In the genomic region with DNA sequence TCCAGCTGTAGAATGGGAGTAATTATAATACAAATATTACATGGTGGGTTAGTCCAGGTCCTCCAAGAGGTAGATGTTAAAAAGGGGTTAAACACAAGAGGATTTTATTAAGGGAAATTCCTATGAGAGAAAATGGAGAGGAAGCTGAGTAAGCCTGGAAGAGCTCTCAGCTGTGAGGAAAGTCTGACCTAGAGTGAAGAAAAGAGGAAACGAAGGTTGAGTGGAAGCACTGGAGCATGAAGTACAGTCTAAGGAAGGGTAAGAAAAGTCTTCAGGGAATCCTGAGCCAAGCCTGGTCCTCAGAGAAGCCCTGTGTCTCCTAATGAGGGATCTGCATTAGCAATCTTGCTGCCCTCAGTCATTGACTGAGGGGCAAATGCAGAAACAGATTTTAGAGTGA, we compare ENCODE assay signal across 1 cellular context.
TF ChIP-seq lines count a peak whose summit lies in the region.

No MANE protein-coding gene starts in this region.

TF ChIP-seq in GM12878, 131 proteins besides CTCF, POLR2A, EP300 and RAD21 (continued from another document):
- TF ChIP-seq CEBPB (IDR thresholded peaks at IDR 0.05; ENCODE audit: borderline replicate concordance in 1 of 2, low read depth in 2 of 2, low read length in 2 of 2) (no peak), EGR1 (IDR thresholded peaks at IDR 0.05; ENCODE audit: borderline replicate concordance in 1 of 2, low read depth in 2 of 2, low read length in 2 of 2) (no peak), MEF2A (IDR thresholded peaks at IDR 0.05; ENCODE audit: insufficient read depth, low read depth, low read length) (no peak), POU2F2 (IDR thresholded peaks at IDR 0.05; ENCODE audit: borderline replicate concordance, low read depth, low read length) (no peak), MTA3 (IDR thresholded peaks at IDR 0.05; ENCODE audit: borderline replicate concordance, low read length) (no peak), MYC (IDR thresholded peaks at IDR 0.05; ENCODE audit: insufficient read depth, insufficient read length, insufficient replicate concordance, low read length, severe bottlenecking) (no peak), NR2C2 (IDR thresholded peaks at IDR 0.05; ENCODE audit: borderline replicate concordance, control insufficient read depth, insufficient read length, low read depth) (no peak), CBFB (IDR thresholded peaks at IDR 0.05; ENCODE audit: low read depth) (no peak), IRF4 (IDR thresholded peaks at IDR 0.05; ENCODE audit: low read depth, low read length) (no peak), WRNIP1 (IDR thresholded peaks at IDR 0.05; ENCODE audit: borderline replicate concordance, low read depth, low read length) (no peak), RELA (IDR thresholded peaks at IDR 0.05; ENCODE audit: borderline replicate concordance, partially characterized antibody) (no peak), CBX5 (IDR thresholded peaks at IDR 0.05; ENCODE audit: low read depth) (no peak), ATF7 (IDR thresholded peaks at IDR 0.05; ENCODE audit: low read depth) (no peak), KAT2A (conservative IDR thresholded peaks at IDR 0.05; ENCODE audit: control insufficient read depth, low read depth, low read length) (no peak), FOS (IDR thresholded peaks at IDR 0.05; ENCODE audit: borderline replicate concordance, extremely low read depth, insufficient read length) (no peak), ZNF24 (IDR thresholded peaks at IDR 0.05) (no peak), PAX5 (IDR thresholded peaks at IDR 0.05; ENCODE audit: borderline replicate concordance, low read depth, low read length) (peak; percentile 80), MXI1 (IDR thresholded peaks at IDR 0.05; ENCODE audit: low read depth, low read length) (no peak), IKZF1 (conservative IDR thresholded peaks at IDR 0.05) (peak; percentile 46; the same call in 1 of the 2 replicates), ZNF207 (IDR thresholded peaks at IDR 0.05; ENCODE audit: borderline replicate concordance) (no peak), IKZF2 (IDR thresholded peaks at IDR 0.05) (peak; percentile 46 to 58; a peak in 3 of 4 replicates), ETV6 (conservative IDR thresholded peaks at IDR 0.05 in 1 of 2, IDR thresholded peaks at IDR 0.05 in 1 of 2; ENCODE audit: borderline replicate concordance in 1 of 2, low read depth in 1 of 2) (no peak), SIN3A (IDR thresholded peaks at IDR 0.05; ENCODE audit: low read depth, low read length) (no peak), ASH2L (IDR thresholded peaks at IDR 0.05; ENCODE audit: borderline replicate concordance, low read depth) (no peak)
- TF ChIP-seq, protein P1, sequence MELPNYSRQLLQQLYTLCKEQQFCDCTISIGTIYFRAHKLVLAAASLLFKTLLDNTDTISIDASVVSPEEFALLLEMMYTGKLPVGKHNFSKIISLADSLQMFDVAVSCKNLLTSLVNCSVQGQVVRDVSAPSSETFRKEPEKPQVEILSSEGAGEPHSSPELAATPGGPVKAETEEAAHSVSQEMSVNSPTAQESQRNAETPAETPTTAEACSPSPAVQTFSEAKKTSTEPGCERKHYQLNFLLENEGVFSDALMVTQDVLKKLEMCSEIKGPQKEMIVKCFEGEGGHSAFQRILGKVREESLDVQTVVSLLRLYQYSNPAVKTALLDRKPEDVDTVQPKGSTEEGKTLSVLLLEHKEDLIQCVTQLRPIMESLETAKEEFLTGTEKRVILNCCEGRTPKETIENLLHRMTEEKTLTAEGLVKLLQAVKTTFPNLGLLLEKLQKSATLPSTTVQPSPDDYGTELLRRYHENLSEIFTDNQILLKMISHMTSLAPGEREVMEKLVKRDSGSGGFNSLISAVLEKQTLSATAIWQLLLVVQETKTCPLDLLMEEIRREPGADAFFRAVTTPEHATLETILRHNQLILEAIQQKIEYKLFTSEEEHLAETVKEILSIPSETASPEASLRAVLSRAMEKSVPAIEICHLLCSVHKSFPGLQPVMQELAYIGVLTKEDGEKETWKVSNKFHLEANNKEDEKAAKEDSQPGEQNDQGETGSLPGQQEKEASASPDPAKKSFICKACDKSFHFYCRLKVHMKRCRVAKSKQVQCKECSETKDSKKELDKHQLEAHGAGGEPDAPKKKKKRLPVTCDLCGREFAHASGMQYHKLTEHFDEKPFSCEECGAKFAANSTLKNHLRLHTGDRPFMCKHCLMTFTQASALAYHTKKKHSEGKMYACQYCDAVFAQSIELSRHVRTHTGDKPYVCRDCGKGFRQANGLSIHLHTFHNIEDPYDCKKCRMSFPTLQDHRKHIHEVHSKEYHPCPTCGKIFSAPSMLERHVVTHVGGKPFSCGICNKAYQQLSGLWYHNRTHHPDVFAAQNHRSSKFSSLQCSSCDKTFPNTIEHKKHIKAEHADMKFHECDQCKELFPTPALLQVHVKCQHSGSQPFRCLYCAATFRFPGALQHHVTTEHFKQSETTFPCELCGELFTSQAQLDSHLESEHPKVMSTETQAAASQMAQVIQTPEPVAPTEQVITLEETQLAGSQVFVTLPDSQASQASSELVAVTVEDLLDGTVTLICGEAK (IDR thresholded peaks at IDR 0.05; ENCODE audit: borderline replicate concordance): no peak
- TF ChIP-seq, protein P2, sequence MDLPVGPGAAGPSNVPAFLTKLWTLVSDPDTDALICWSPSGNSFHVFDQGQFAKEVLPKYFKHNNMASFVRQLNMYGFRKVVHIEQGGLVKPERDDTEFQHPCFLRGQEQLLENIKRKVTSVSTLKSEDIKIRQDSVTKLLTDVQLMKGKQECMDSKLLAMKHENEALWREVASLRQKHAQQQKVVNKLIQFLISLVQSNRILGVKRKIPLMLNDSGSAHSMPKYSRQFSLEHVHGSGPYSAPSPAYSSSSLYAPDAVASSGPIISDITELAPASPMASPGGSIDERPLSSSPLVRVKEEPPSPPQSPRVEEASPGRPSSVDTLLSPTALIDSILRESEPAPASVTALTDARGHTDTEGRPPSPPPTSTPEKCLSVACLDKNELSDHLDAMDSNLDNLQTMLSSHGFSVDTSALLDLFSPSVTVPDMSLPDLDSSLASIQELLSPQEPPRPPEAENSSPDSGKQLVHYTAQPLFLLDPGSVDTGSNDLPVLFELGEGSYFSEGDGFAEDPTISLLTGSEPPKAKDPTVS (IDR thresholded peaks at IDR 0.05; ENCODE audit: low read depth, low read length): no peak
- TF ChIP-seq, protein P3, sequence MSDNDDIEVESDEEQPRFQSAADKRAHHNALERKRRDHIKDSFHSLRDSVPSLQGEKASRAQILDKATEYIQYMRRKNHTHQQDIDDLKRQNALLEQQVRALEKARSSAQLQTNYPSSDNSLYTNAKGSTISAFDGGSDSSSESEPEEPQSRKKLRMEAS (IDR thresholded peaks at IDR 0.05; ENCODE audit: low read depth, low read length): no peak
- TF ChIP-seq, protein P4, sequence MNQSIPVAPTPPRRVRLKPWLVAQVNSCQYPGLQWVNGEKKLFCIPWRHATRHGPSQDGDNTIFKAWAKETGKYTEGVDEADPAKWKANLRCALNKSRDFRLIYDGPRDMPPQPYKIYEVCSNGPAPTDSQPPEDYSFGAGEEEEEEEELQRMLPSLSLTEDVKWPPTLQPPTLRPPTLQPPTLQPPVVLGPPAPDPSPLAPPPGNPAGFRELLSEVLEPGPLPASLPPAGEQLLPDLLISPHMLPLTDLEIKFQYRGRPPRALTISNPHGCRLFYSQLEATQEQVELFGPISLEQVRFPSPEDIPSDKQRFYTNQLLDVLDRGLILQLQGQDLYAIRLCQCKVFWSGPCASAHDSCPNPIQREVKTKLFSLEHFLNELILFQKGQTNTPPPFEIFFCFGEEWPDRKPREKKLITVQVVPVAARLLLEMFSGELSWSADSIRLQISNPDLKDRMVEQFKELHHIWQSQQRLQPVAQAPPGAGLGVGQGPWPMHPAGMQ (IDR thresholded peaks at IDR 0.05; ENCODE audit: borderline replicate concordance): no peak
- TF ChIP-seq, protein P5, sequence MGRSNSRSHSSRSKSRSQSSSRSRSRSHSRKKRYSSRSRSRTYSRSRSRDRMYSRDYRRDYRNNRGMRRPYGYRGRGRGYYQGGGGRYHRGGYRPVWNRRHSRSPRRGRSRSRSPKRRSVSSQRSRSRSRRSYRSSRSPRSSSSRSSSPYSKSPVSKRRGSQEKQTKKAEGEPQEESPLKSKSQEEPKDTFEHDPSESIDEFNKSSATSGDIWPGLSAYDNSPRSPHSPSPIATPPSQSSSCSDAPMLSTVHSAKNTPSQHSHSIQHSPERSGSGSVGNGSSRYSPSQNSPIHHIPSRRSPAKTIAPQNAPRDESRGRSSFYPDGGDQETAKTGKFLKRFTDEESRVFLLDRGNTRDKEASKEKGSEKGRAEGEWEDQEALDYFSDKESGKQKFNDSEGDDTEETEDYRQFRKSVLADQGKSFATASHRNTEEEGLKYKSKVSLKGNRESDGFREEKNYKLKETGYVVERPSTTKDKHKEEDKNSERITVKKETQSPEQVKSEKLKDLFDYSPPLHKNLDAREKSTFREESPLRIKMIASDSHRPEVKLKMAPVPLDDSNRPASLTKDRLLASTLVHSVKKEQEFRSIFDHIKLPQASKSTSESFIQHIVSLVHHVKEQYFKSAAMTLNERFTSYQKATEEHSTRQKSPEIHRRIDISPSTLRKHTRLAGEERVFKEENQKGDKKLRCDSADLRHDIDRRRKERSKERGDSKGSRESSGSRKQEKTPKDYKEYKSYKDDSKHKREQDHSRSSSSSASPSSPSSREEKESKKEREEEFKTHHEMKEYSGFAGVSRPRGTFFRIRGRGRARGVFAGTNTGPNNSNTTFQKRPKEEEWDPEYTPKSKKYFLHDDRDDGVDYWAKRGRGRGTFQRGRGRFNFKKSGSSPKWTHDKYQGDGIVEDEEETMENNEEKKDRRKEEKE (IDR thresholded peaks at IDR 0.05): no peak
- TF ChIP-seq, protein P6, sequence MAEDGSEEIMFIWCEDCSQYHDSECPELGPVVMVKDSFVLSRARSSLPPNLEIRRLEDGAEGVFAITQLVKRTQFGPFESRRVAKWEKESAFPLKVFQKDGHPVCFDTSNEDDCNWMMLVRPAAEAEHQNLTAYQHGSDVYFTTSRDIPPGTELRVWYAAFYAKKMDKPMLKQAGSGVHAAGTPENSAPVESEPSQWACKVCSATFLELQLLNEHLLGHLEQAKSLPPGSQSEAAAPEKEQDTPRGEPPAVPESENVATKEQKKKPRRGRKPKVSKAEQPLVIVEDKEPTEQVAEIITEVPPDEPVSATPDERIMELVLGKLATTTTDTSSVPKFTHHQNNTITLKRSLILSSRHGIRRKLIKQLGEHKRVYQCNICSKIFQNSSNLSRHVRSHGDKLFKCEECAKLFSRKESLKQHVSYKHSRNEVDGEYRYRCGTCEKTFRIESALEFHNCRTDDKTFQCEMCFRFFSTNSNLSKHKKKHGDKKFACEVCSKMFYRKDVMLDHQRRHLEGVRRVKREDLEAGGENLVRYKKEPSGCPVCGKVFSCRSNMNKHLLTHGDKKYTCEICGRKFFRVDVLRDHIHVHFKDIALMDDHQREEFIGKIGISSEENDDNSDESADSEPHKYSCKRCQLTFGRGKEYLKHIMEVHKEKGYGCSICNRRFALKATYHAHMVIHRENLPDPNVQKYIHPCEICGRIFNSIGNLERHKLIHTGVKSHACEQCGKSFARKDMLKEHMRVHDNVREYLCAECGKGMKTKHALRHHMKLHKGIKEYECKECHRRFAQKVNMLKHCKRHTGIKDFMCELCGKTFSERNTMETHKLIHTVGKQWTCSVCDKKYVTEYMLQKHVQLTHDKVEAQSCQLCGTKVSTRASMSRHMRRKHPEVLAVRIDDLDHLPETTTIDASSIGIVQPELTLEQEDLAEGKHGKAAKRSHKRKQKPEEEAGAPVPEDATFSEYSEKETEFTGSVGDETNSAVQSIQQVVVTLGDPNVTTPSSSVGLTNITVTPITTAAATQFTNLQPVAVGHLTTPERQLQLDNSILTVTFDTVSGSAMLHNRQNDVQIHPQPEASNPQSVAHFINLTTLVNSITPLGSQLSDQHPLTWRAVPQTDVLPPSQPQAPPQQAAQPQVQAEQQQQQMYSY (CRISPR knock-in tag; IDR thresholded peaks at IDR 0.05): no peak
